In genomic region chr1:16072095-16072494, GRCh38 we compare ENCODE assay signal across 16 cellular contexts. TPM values are rescaled to one million over a fixed set of nuclear protein-coding genes. Genes with fewer than 3 reads are reported as not detected.
DNase-seq lines count a peak whose midpoint lies in the region; ATAC-seq and TF ChIP-seq lines count a peak whose summit lies in the region.
"Had no signal": no experiment of that assay in that cellular context is flagged by ENCODE, and none has a peak within 500 bp of the region (broad histone marks: within the 10 kb centered on the region; RNA-seq: fewer than 3 reads in every experiment).

No MANE protein-coding gene starts in this region.

- no peak for DNase-seq in activated CD4-positive, alpha-beta memory T cell treated with anti-CD3 and anti-CD28 coated beads, Interleukin-2, amount 10 ng/mL, durations not matched to agents 7 days and 5 days
- no peak for DNase-seq in activated CD4-positive, alpha-beta memory T cell treated with anti-CD3 and anti-CD28 coated beads for 36 hours
- DNase-seq in WTC11 (ENCODE audit: low spot score) (no peak), RKO (ENCODE audit: low spot score) (no peak)
- no peak for DNase-seq in naive thymus-derived CD8-positive, alpha-beta T cell
- no peak for DNase-seq in stimulated activated effector memory CD8-positive, alpha-beta T cell treated with anti-CD3 and anti-CD28 coated beads, Interleukin-12 subunit alpha, Interleukin-12 subunit beta, amount 100 ng/mL, for 72 hours (ENCODE audit: low spot score in 2 of 2)
- DNase-seq: 8988T, Caco-2, H9, NCI-H2107, NCI-H345, NCI-H69 had no signal

- no peak for ATAC-seq in WTC11
- ATAC-seq in naive thymus-derived CD8-positive, alpha-beta T cell: no peak
- no peak for ATAC-seq in stimulated activated effector memory CD8-positive, alpha-beta T cell treated with anti-CD3 and anti-CD28 coated beads, Interleukin-12 subunit alpha, Interleukin-12 subunit beta, amount 100 ng/mL, for 72 hours
- ATAC-seq in HG03025 (IDR thresholded peaks at IDR 0.05; ENCODE audit: low FRiP score, unreplicated experiment): no peak
- ATAC-seq in GM19397 (IDR thresholded peaks at IDR 0.05; ENCODE audit: unreplicated experiment): no peak
- ATAC-seq: K562 had no signal

- peaks cover 65% of the 10 kb centered on the region for H3K4me1 Mint-ChIP-seq in activated CD4-positive, alpha-beta memory T cell treated with anti-CD3 and anti-CD28 coated beads, Interleukin-2, amount 10 ng/mL, durations not matched to agents 7 days and 5 days
- peaks cover 13% of the 10 kb centered on the region for H3K4me1 Mint-ChIP-seq in activated CD4-positive, alpha-beta memory T cell treated with anti-CD3 and anti-CD28 coated beads for 36 hours (ENCODE audit: low read depth)
- H3K4me1 Mint-ChIP-seq in WTC11: peaks cover 15% of the 10 kb centered on the region
- H3K4me1 Mint-ChIP-seq in naive thymus-derived CD8-positive, alpha-beta T cell: peaks cover 8 to 25% (median 14%) of the 10 kb centered on the region in 4 donors
- H3K4me1 Mint-ChIP-seq in stimulated activated effector memory CD8-positive, alpha-beta T cell treated with anti-CD3 and anti-CD28 coated beads, Interleukin-12 subunit alpha, Interleukin-12 subunit beta, amount 100 ng/mL, for 72 hours: peaks cover 25% of the 10 kb centered on the region

- CTCF ChIA-PET in activated CD4-positive, alpha-beta memory T cell treated with anti-CD3 and anti-CD28 coated beads, Interleukin-2, amount 10 ng/mL, durations not matched to agents 7 days and 5 days (lab: Charles Lee): interaction anchor here (0.5 to 11.1 kb wide), 6 partner anchors 8 to 266 kb away, joined by 3 to 88 read pairs (median 7); no protein-coding TSS in a partner anchor
- CTCF ChIA-PET in activated CD4-positive, alpha-beta memory T cell treated with anti-CD3 and anti-CD28 coated beads for 36 hours (lab: Charles Lee): interaction anchor here (1.2 to 4.7 kb wide), 7 partner anchors 10 to 280 kb away, joined by 3 to 43 read pairs (median 8); no protein-coding TSS in a partner anchor
- CTCF ChIA-PET in WTC11 (lab: Charles Lee): interaction anchor here (0.7 to 3.4 kb wide), 8 partner anchors 10 to 290 kb away, joined by 3 to 43 read pairs (median 7); no protein-coding TSS in a partner anchor

- H3K27ac Mint-ChIP-seq in activated CD4-positive, alpha-beta memory T cell treated with anti-CD3 and anti-CD28 coated beads, Interleukin-2, amount 10 ng/mL, durations not matched to agents 7 days and 5 days: no peak overlapping the region
- H3K27ac Mint-ChIP-seq in activated CD4-positive, alpha-beta memory T cell treated with anti-CD3 and anti-CD28 coated beads for 36 hours: no peak overlapping the region
- H3K27ac Mint-ChIP-seq in WTC11: no peak overlapping the region
- peak overlapping the region in 1 of 10 donors; percentile 14 for H3K27ac Mint-ChIP-seq in naive thymus-derived CD8-positive, alpha-beta T cell
- no peak overlapping the region for H3K27ac Mint-ChIP-seq in stimulated activated effector memory CD8-positive, alpha-beta T cell treated with anti-CD3 and anti-CD28 coated beads, Interleukin-12 subunit alpha, Interleukin-12 subunit beta, amount 100 ng/mL, for 72 hours
- H3K27ac Mint-ChIP-seq: H9 had no signal

- POLR2A ChIA-PET in activated CD4-positive, alpha-beta memory T cell treated with anti-CD3 and anti-CD28 coated beads, Interleukin-2, amount 10 ng/mL, durations not matched to agents 7 days and 5 days (lab: Charles Lee): interaction anchor here (1.5 kb wide), 1 partner anchor 11 kb away, joined by 4 read pairs; no protein-coding TSS in a partner anchor
- POLR2A ChIA-PET in activated CD4-positive, alpha-beta memory T cell treated with anti-CD3 and anti-CD28 coated beads for 36 hours (lab: Charles Lee): interaction anchor here (1.3 kb wide), 1 partner anchor 135 kb away, joined by 3 read pairs; no protein-coding TSS in a partner anchor
- POLR2A ChIA-PET in WTC11 (lab: Charles Lee): no interaction called here
- POLR2A ChIA-PET in naive thymus-derived CD8-positive, alpha-beta T cell (lab: Charles Lee): no interaction called here

- H3K4me3 Mint-ChIP-seq in activated CD4-positive, alpha-beta memory T cell treated with anti-CD3 and anti-CD28 coated beads, Interleukin-2, amount 10 ng/mL, durations not matched to agents 7 days and 5 days: peak overlapping the region; percentile 1
- H3K4me3 Mint-ChIP-seq in activated CD4-positive, alpha-beta memory T cell treated with anti-CD3 and anti-CD28 coated beads for 36 hours: no peak overlapping the region
- peak overlapping the region; percentile 48; the same call in 1 of the 2 replicates for H3K4me3 Mint-ChIP-seq in WTC11
- H3K4me3 Mint-ChIP-seq in naive thymus-derived CD8-positive, alpha-beta T cell: peak overlapping the region in 7 of 10 donors; percentile 33 to 55 (median 45)
- H3K4me3 Mint-ChIP-seq in stimulated activated effector memory CD8-positive, alpha-beta T cell treated with anti-CD3 and anti-CD28 coated beads, Interleukin-12 subunit alpha, Interleukin-12 subunit beta, amount 100 ng/mL, for 72 hours: peak overlapping the region; percentile 10

- peaks cover 5% of the 10 kb centered on the region for H3K36me3 Mint-ChIP-seq in activated CD4-positive, alpha-beta memory T cell treated with anti-CD3 and anti-CD28 coated beads, Interleukin-2, amount 10 ng/mL, durations not matched to agents 7 days and 5 days (ENCODE audit: low read depth)
- no peaks in the 10 kb centered on the region for H3K36me3 Mint-ChIP-seq in activated CD4-positive, alpha-beta memory T cell treated with anti-CD3 and anti-CD28 coated beads for 36 hours
- no peaks in the 10 kb centered on the region for H3K36me3 Mint-ChIP-seq in WTC11
- no peaks in the 10 kb centered on the region for H3K36me3 Mint-ChIP-seq in naive thymus-derived CD8-positive, alpha-beta T cell
- H3K36me3 Mint-ChIP-seq in stimulated activated effector memory CD8-positive, alpha-beta T cell treated with anti-CD3 and anti-CD28 coated beads, Interleukin-12 subunit alpha, Interleukin-12 subunit beta, amount 100 ng/mL, for 72 hours: no peaks in the 10 kb centered on the region

- intact Hi-C loops in activated CD4-positive, alpha-beta memory T cell treated with anti-CD3 and anti-CD28 coated beads for 36 hours (cut with micrococcal nuclease): loop anchor here (10.0 kb wide), 1 partner anchor 293 kb away; the partner anchor contains the start of gene SZRD1

- H3K27me3 Mint-ChIP-seq in activated CD4-positive, alpha-beta memory T cell treated with anti-CD3 and anti-CD28 coated beads, Interleukin-2, amount 10 ng/mL, durations not matched to agents 7 days and 5 days: peaks cover 26% of the 10 kb centered on the region
- peaks cover 9% of the 10 kb centered on the region for H3K27me3 Mint-ChIP-seq in activated CD4-positive, alpha-beta memory T cell treated with anti-CD3 and anti-CD28 coated beads for 36 hours
- H3K27me3 Mint-ChIP-seq in WTC11 (ENCODE audit: low read depth): peaks cover 47% of the 10 kb centered on the region
- H3K27me3 Mint-ChIP-seq in naive thymus-derived CD8-positive, alpha-beta T cell: peaks cover 10 to 27% (median 15%) of the 10 kb centered on the region in 5 donors

- no peaks in the 10 kb centered on the region for H3K9me3 Mint-ChIP-seq in activated CD4-positive, alpha-beta memory T cell treated with anti-CD3 and anti-CD28 coated beads, Interleukin-2, amount 10 ng/mL, durations not matched to agents 7 days and 5 days
- H3K9me3 Mint-ChIP-seq in activated CD4-positive, alpha-beta memory T cell treated with anti-CD3 and anti-CD28 coated beads for 36 hours: no peaks in the 10 kb centered on the region
- no peaks in the 10 kb centered on the region for H3K9me3 Mint-ChIP-seq in WTC11
- no peaks in the 10 kb centered on the region for H3K9me3 Mint-ChIP-seq in naive thymus-derived CD8-positive, alpha-beta T cell
- no peaks in the 10 kb centered on the region for H3K9me3 Mint-ChIP-seq in stimulated activated effector memory CD8-positive, alpha-beta T cell treated with anti-CD3 and anti-CD28 coated beads, Interleukin-12 subunit alpha, Interleukin-12 subunit beta, amount 100 ng/mL, for 72 hours
- H3K9me3 Mint-ChIP-seq: H9 had no signal

- TF ChIP-seq CTCF in WTC11 (IDR thresholded peaks at IDR 0.05): no peak

RNA-seq across cellular contexts. Expression of gene FAM131C, which starts 1.4 kb away (rescaled TPM):
- total RNA-seq in activated CD4-positive, alpha-beta memory T cell treated with anti-CD3 and anti-CD28 coated beads, Interleukin-2, amount 10 ng/mL, durations not matched to agents 7 days and 5 days: 1 to 10 TPM; 5.1 to 5.6 TPM
- under 1 TPM in 1 of 2 experiments, not detected in 1; 0.33 TPM for total RNA-seq in activated CD4-positive, alpha-beta memory T cell treated with anti-CD3 and anti-CD28 coated beads for 36 hours
- 1.4 to 2.0 TPM (median 1.8 TPM) in 3 replicates for total RNA-seq in WTC11 (2021)
- total RNA-seq in naive thymus-derived CD8-positive, alpha-beta T cell: not detected
- not detected for polyA plus RNA-seq in naive thymus-derived CD8-positive, alpha-beta T cell

RNA-seq across cellular contexts. Expression of gene CLCNKB, which starts 28.5 kb away (rescaled TPM):
- not detected for total RNA-seq in activated CD4-positive, alpha-beta memory T cell treated with anti-CD3 and anti-CD28 coated beads, Interleukin-2, amount 10 ng/mL, durations not matched to agents 7 days and 5 days
- total RNA-seq in activated CD4-positive, alpha-beta memory T cell treated with anti-CD3 and anti-CD28 coated beads for 36 hours: not detected
- total RNA-seq in WTC11 (2021): 1.8 to 3.1 TPM (median 2.5 TPM) in 3 replicates
- total RNA-seq in naive thymus-derived CD8-positive, alpha-beta T cell: not detected
- not detected for polyA plus RNA-seq in naive thymus-derived CD8-positive, alpha-beta T cell
- total RNA-seq: Caco-2, HT1080 had no signal

RNA-seq across cellular contexts. Expression of gene CLCNKA, which starts 50.3 kb away (rescaled TPM):
- total RNA-seq in activated CD4-positive, alpha-beta memory T cell treated with anti-CD3 and anti-CD28 coated beads, Interleukin-2, amount 10 ng/mL, durations not matched to agents 7 days and 5 days: under 1 TPM; 0.13 to 0.20 TPM
- total RNA-seq in activated CD4-positive, alpha-beta memory T cell treated with anti-CD3 and anti-CD28 coated beads for 36 hours: not detected
- total RNA-seq in WTC11 (2021): 1.5 to 2.7 TPM (median 2.7 TPM) in 3 replicates
- total RNA-seq in naive thymus-derived CD8-positive, alpha-beta T cell: not detected
- not detected for polyA plus RNA-seq in naive thymus-derived CD8-positive, alpha-beta T cell
- total RNA-seq: Caco-2, HT1080 had no signal

RNA-seq across cellular contexts. Expression of gene HSPB7, which starts 54.3 kb away (rescaled TPM):
- not detected for total RNA-seq in activated CD4-positive, alpha-beta memory T cell treated with anti-CD3 and anti-CD28 coated beads, Interleukin-2, amount 10 ng/mL, durations not matched to agents 7 days and 5 days
- not detected for total RNA-seq in activated CD4-positive, alpha-beta memory T cell treated with anti-CD3 and anti-CD28 coated beads for 36 hours
- 0.11 to 0.23 TPM (median 0.21 TPM) in 3 replicates for total RNA-seq in WTC11 (2021)
- total RNA-seq in naive thymus-derived CD8-positive, alpha-beta T cell: not detected
- not detected for polyA plus RNA-seq in naive thymus-derived CD8-positive, alpha-beta T cell
- total RNA-seq: Caco-2, H9, HT1080 had no signal

Comparison
In these comparisons a context has a peak if more than half of its experiments do, and no peak if none do; other contexts are left out.
1. POLR2A ChIA-PET loops: an anchor here in activated CD4-positive, alpha-beta memory T cell treated with anti-CD3 and anti-CD28 coated beads, Interleukin-2, amount 10 ng/mL, durations not matched to agents 7 days and 5 days (1.5 kb wide) and activated CD4-positive, alpha-beta memory T cell treated with anti-CD3 and anti-CD28 coated beads for 36 hours (1.3 kb wide); none called in WTC11 and naive thymus-derived CD8-positive, alpha-beta T cell.